Comparison of ENCODE assay signal across 19 cellular contexts in the genomic region with DNA sequence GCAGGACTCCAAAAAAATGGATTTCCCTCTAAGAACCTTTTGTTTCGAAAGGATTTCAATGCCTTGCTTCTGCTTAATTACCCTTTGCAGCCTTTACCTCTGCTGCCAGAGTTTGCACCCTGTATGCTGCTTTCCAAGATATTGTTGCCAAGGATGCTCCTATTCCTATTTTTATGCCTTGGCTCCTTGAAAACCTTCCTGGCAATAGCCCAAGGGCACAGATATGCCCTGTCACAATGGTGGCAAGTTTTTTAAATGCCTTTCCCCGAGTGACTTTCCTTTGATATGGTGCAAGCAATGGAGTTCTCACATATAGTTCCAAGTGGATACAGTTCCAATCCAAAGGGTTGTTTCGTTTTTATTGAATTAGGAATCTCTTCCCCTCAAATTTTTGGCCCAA.
"Had no signal": no experiment of that assay in that cellular context is flagged by ENCODE, and none has a peak within 500 bp of the region (broad histone marks: within the 10 kb centered on the region; RNA-seq: fewer than 3 reads in every experiment).

No MANE protein-coding gene starts in this region.

- H3K27ac ChIP-seq: coronary artery, dorsolateral prefrontal cortex, esophagus muscularis mucosa, foreskin keratinocyte, gastroesophageal sphincter, hepatocyte, left lung, lower lobe of right lung had no signal

- DNase-seq: dermis blood vessel endothelial cell; dorsolateral prefrontal cortex; effector CD4-positive, alpha-beta T cell; effector memory CD4-positive, alpha-beta T cell; foreskin keratinocyte; hypothalamus; immature natural killer cell; islet precursor cell; kidney; kidney glomerular epithelial cell; left lung; lower lobe of right lung; mesenchymal stem cell; mucosa of descending colon; naive B cell had no signal

- ATAC-seq: foreskin keratinocyte, gastroesophageal sphincter, left lung, lower lobe of right lung, mucosa of descending colon had no signal

- H3K36me3 ChIP-seq: esophagus muscularis mucosa, gastroesophageal sphincter, left lung, lower lobe of right lung had no signal

- H3K9me3 ChIP-seq: esophagus muscularis mucosa, gastroesophageal sphincter, left lung, lower lobe of right lung had no signal

- H3K4me3 ChIP-seq: coronary artery, dorsolateral prefrontal cortex, esophagus muscularis mucosa, gastroesophageal sphincter, hepatocyte, left lung, lower lobe of right lung, mucosa of descending colon had no signal

- H3K4me1 ChIP-seq: esophagus muscularis mucosa, foreskin keratinocyte, gastroesophageal sphincter, left lung, lower lobe of right lung had no signal

- H3K27me3 ChIP-seq: dorsolateral prefrontal cortex, esophagus muscularis mucosa, foreskin keratinocyte, gastroesophageal sphincter, hepatocyte, left lung had no signal
